In genomic region chr9:93125331-93125894, GRCh38 we compare ENCODE assay signal across 12 cellular contexts. TPM values are rescaled to one million over a fixed set of nuclear protein-coding genes. Genes with fewer than 3 reads are reported as not detected.
DNase-seq lines count a peak whose midpoint lies in the region; ATAC-seq and TF ChIP-seq lines count a peak whose summit lies in the region.
"Had no signal": no experiment of that assay in that cellular context is flagged by ENCODE, and none has a peak within 500 bp of the region (broad histone marks: within the 10 kb centered on the region; RNA-seq: fewer than 3 reads in every experiment).

No MANE protein-coding gene starts in this region.

- no peaks in the 10 kb centered on the region for H3K9me3 Mint-ChIP-seq in CD4-positive, alpha-beta T cell
- H3K9me3 Mint-ChIP-seq in type B pancreatic cell: no peaks in the 10 kb centered on the region
- H3K9me3 Mint-ChIP-seq: IgD-negative memory B cell had no signal

- no peaks in the 10 kb centered on the region for H3K27me3 ChIP-seq in CD4-positive, alpha-beta T cell (ENCODE audit: control insufficient read depth, insufficient read depth, low read length)
- no peaks in the 10 kb centered on the region for H3K27me3 ChIP-seq in dorsolateral prefrontal cortex

- H3K36me3 Mint-ChIP-seq in CD4-positive, alpha-beta T cell (ENCODE audit: low read depth): peaks cover 50% of the 10 kb centered on the region
- no peaks in the 10 kb centered on the region for H3K36me3 Mint-ChIP-seq in type B pancreatic cell

- H3K27me3 Mint-ChIP-seq in CD4-positive, alpha-beta T cell: no peaks in the 10 kb centered on the region
- H3K27me3 Mint-ChIP-seq in type B pancreatic cell: no peaks in the 10 kb centered on the region
- H3K27me3 Mint-ChIP-seq: IgD-negative memory B cell had no signal

- peak overlapping the region; percentile 81 for H3K27ac Mint-ChIP-seq in CD4-positive, alpha-beta T cell
- no peak overlapping the region for H3K27ac Mint-ChIP-seq in type B pancreatic cell

- H3K4me1 Mint-ChIP-seq in CD4-positive, alpha-beta T cell (ENCODE audit: low read depth): peaks cover 53% of the 10 kb centered on the region
- H3K4me1 Mint-ChIP-seq in type B pancreatic cell (ENCODE audit: unreplicated experiment): peaks cover 11% of the 10 kb centered on the region

- CTCF ChIA-PET in CD4-positive, alpha-beta T cell (lab: Charles Lee): interaction anchor here (1.7 kb wide), 1 partner anchor 16 kb away, joined by 6 read pairs; no protein-coding TSS in a partner anchor
- CTCF ChIA-PET in RWPE1 (lab: Yijun Ruan, JAX): interaction anchor here (0.6 to 1.3 kb wide), 2 partner anchors 16 to 138 kb away, joined by 3 to 6 read pairs; no protein-coding TSS in a partner anchor

- POLR2A ChIA-PET in CD4-positive, alpha-beta T cell (lab: Charles Lee): interaction anchor here (0.9 to 1.6 kb wide), 5 partner anchors 8 to 24 kb away, joined by 3 to 7 read pairs (median 5); partner anchors contain the start of gene NINJ1
- POLR2A ChIA-PET in RWPE1 (lab: Yijun Ruan, JAX; ENCODE audit: low non-redundant PET): interaction anchor here (0.6 kb wide), 1 partner anchor 9 kb away, joined by 3 read pairs; the partner anchor contains the start of gene NINJ1

- DNase-seq in CD4-positive, alpha-beta T cell: peak in 1 of 10 experiments; percentile 25
- DNase-seq in RWPE1 (ENCODE audit: low spot score) (no peak), dorsolateral prefrontal cortex (peak in 6 of 10 donors; percentile 2 to 22 (median 17)), posterior vena cava (ENCODE audit: low spot score) (peak; percentile 47), AG08395 (ENCODE audit: low spot score) (no peak), inferior parietal cortex (ENCODE audit: extremely low spot score) (no peak), type B pancreatic cell (ENCODE audit: extremely low spot score, unreplicated experiment) (no peak)
- DNase-seq: midbrain, NCI-H1105 treated with DMSO at 0.1 percent for 48 hours, NCI-H345 had no signal

- peak overlapping the region; percentile 15 for H3K27ac ChIP-seq in CD4-positive, alpha-beta T cell (ENCODE audit: low read depth, low read length)
- peak overlapping the region; percentile 94 for H3K27ac ChIP-seq in RWPE1
- peak overlapping the region in 1 of 59 donors; percentile 36 for H3K27ac ChIP-seq in dorsolateral prefrontal cortex

- H3K4me3 Mint-ChIP-seq in CD4-positive, alpha-beta T cell: no peak overlapping the region
- no peak overlapping the region for H3K4me3 Mint-ChIP-seq in type B pancreatic cell

- H3K9me3 ChIP-seq in CD4-positive, alpha-beta T cell (ENCODE audit: control insufficient read depth, low read length): no peaks in the 10 kb centered on the region

- no peak for ATAC-seq in CD4-positive, alpha-beta T cell (ENCODE audit: poor library complexity)

- H3K4me3 ChIP-seq in dorsolateral prefrontal cortex: no peak overlapping the region

- intact Hi-C loops in CD4-positive, alpha-beta T cell (cut with DNase I, micrococcal nuclease): no loop called here
- intact Hi-C loops in dorsolateral prefrontal cortex (cut with DNase I) (no loop called here), posterior vena cava (cut with DNase I) (no loop called here)

- no peak for TF ChIP-seq CTCF in CD4-positive, alpha-beta T cell (IDR thresholded peaks at IDR 0.05)
- TF ChIP-seq CTCF in RWPE1 (conservative IDR thresholded peaks at IDR 0.05; ENCODE audit: low read depth) (no peak), dorsolateral prefrontal cortex (IDR thresholded peaks at IDR 0.05 in 54 of 56, conservative IDR thresholded peaks at IDR 0.05 in 2 of 56; ENCODE audit: low read depth in 1 of 56, partially characterized antibody in 56 of 56) (no peak), type B pancreatic cell (conservative IDR thresholded peaks at IDR 0.05) (no peak)

RNA-seq across cellular contexts. Expression of gene NINJ1, which starts 8.6 kb away (rescaled TPM):
- 10 to 100 TPM; 87.8 to 87.9 TPM for total RNA-seq in CD4-positive, alpha-beta T cell
- total RNA-seq in dorsolateral prefrontal cortex (10 to 100 TPM; 22.7 to 61.9 (median 33.5) TPM), posterior vena cava (10 to 100 TPM; 30.6 to 39.5 TPM), type B pancreatic cell (ENCODE audit: low replicate concordance) (19.4 and 21.6 TPM in 2 replicates)

RNA-seq across cellular contexts. Expression of gene CARD19, which starts 29.4 kb away (rescaled TPM):
- total RNA-seq in CD4-positive, alpha-beta T cell: 10 to 100 TPM; 38.8 to 39.2 TPM
- total RNA-seq in dorsolateral prefrontal cortex (10 to 100 TPM; 22.5 to 60.7 (median 38.7) TPM), posterior vena cava (10 to 100 TPM; 40.8 to 43.0 TPM), type B pancreatic cell (ENCODE audit: low replicate concordance) (17.7 and 22.2 TPM in 2 replicates)

RNA-seq across cellular contexts. Expression of gene WNK2, which starts 58.5 kb away (rescaled TPM):
- total RNA-seq in CD4-positive, alpha-beta T cell: under 1 TPM; 0.19 to 0.22 TPM
- total RNA-seq in dorsolateral prefrontal cortex (100 to 1,000 TPM in 119 of 120 experiments, 10 to 100 TPM in 1; 78.8 to 241 (median 176) TPM), posterior vena cava (10 to 100 TPM; 34.8 to 39.5 TPM), type B pancreatic cell (ENCODE audit: low replicate concordance) (47.2 and 75.5 TPM in 2 replicates)
- total RNA-seq: pulmonary artery endothelial cell had no signal

Comparison
In these comparisons a context has a peak if more than half of its experiments do, and no peak if none do; other contexts are left out.
1. DNase-seq: peak in dorsolateral prefrontal cortex (6 of 10) and posterior vena cava (single experiment); none in RWPE1 (single experiment), AG08395 (single experiment), inferior parietal cortex (single experiment) and type B pancreatic cell (single experiment).
2. RNA of gene WNK2, which starts 58.5 kb away (total RNA-seq): 78.8 to 241 TPM in dorsolateral prefrontal cortex, 47.2 to 75.5 TPM in type B pancreatic cell and 34.8 to 39.5 TPM in posterior vena cava; 0.19 to 0.22 TPM in CD4-positive, alpha-beta T cell; every median in the first group is over 10 times any median in the second.